22 cellular contexts compared by ENCODE assay signal in genomic region chr3:101249512-101249911, GRCh38.
"Had no signal": no experiment of that assay in that cellular context is flagged by ENCODE, and none has a peak within 500 bp of the region (broad histone marks: within the 10 kb centered on the region; RNA-seq: fewer than 3 reads in every experiment).

No MANE protein-coding gene starts in this region.

- DNase-seq: activated B cell treated with CpG ODN at 0.5 μM for 24 hours; activated CD4-positive, alpha-beta T cell treated with anti-CD3 and anti-CD28 coated beads for 36 hours; activated CD4-positive, alpha-beta T cell treated with anti-CD3 and anti-CD28 coated beads, Interleukin-2, amount 50 U/mL, for 48 hours; activated CD8-positive, alpha-beta memory T cell treated with anti-CD3 and anti-CD28 coated beads, Interleukin-2, amount 50 U/mL, for 48 hours; activated effector memory CD4-positive, alpha-beta T cell treated with Interleukin-2 at 50 U/mL for 16 hours; activated naive CD4-positive, alpha-beta T cell treated with anti-CD3 and anti-CD28 coated beads, Interleukin-2, amount 10 ng/mL, durations not matched to agents 7 days and 5 days; activated T-cell treated with anti-CD3 and anti-CD28 coated beads, Interleukin-2, amount 50 U/mL, for 48 hours; aorta; foreskin keratinocyte; kidney; lower lobe of right lung; naive thymus-derived CD4-positive, alpha-beta T cell; retina; stimulated activated CD4-positive, alpha-beta T cell treated with anti-CD3 and anti-CD28 coated beads, Interleukin-2, amount 100 ng/mL, for 48 hours; stimulated activated CD8-positive, alpha-beta memory T cell treated with anti-CD3 and anti-CD28 coated beads, Interleukin-4, amount 100 ng/mL, for 48 hours; stimulated activated naive CD4-positive, alpha-beta T cell treated with Interleukin-2 at 50 U/mL for 16 hours; T1000 had no signal

- H3K4me3 Mint-ChIP-seq: activated B cell treated with CpG ODN at 0.5 μM for 24 hours; activated CD4-positive, alpha-beta T cell treated with anti-CD3 and anti-CD28 coated beads for 36 hours; activated naive CD4-positive, alpha-beta T cell treated with anti-CD3 and anti-CD28 coated beads, Interleukin-2, amount 10 ng/mL, durations not matched to agents 7 days and 5 days; brain; naive thymus-derived CD4-positive, alpha-beta T cell; type B pancreatic cell had no signal

- H3K4me1 Mint-ChIP-seq: activated naive CD4-positive, alpha-beta T cell treated with anti-CD3 and anti-CD28 coated beads, Interleukin-2, amount 10 ng/mL, durations not matched to agents 7 days and 5 days; naive thymus-derived CD4-positive, alpha-beta T cell had no signal

- H3K4me3 ChIP-seq: lower lobe of right lung, thoracic aorta, vagina had no signal

- H3K36me3 Mint-ChIP-seq: activated naive CD4-positive, alpha-beta T cell treated with anti-CD3 and anti-CD28 coated beads, Interleukin-2, amount 10 ng/mL, durations not matched to agents 7 days and 5 days; brain; type B pancreatic cell had no signal

- H3K27ac Mint-ChIP-seq: activated B cell treated with CpG ODN at 0.5 μM for 24 hours; activated CD4-positive, alpha-beta T cell treated with anti-CD3 and anti-CD28 coated beads for 36 hours; activated naive CD4-positive, alpha-beta T cell treated with anti-CD3 and anti-CD28 coated beads, Interleukin-2, amount 10 ng/mL, durations not matched to agents 7 days and 5 days; naive thymus-derived CD4-positive, alpha-beta T cell; progenitor cell of endocrine pancreas; type B pancreatic cell had no signal

- ATAC-seq: activated CD4-positive, alpha-beta T cell treated with anti-CD3 and anti-CD28 coated beads for 36 hours; foreskin keratinocyte; lower lobe of right lung; naive thymus-derived CD4-positive, alpha-beta T cell had no signal

- H3K27me3 Mint-ChIP-seq: activated B cell treated with CpG ODN at 0.5 μM for 24 hours; activated CD4-positive, alpha-beta T cell treated with anti-CD3 and anti-CD28 coated beads for 36 hours; activated naive CD4-positive, alpha-beta T cell treated with anti-CD3 and anti-CD28 coated beads, Interleukin-2, amount 10 ng/mL, durations not matched to agents 7 days and 5 days; brain; naive thymus-derived CD4-positive, alpha-beta T cell; progenitor cell of endocrine pancreas; type B pancreatic cell had no signal

- H3K9me3 Mint-ChIP-seq: activated B cell treated with CpG ODN at 0.5 μM for 24 hours; activated naive CD4-positive, alpha-beta T cell treated with anti-CD3 and anti-CD28 coated beads, Interleukin-2, amount 10 ng/mL, durations not matched to agents 7 days and 5 days; brain had no signal
